ENCODE assay signal across 1 cellular context in genomic region chr5:132293066-132293991, GRCh38.
TF ChIP-seq lines count a peak whose summit lies in the region.

No MANE protein-coding gene starts in this region.

TF ChIP-seq in HepG2, 621 proteins besides CTCF, POLR2A, EP300 and RAD21 (continued from another document and continues in another):
- TF ChIP-seq ZNF232 (CRISPR knock-in tag; IDR thresholded peaks at IDR 0.05; ENCODE audit: borderline replicate concordance): no peak
- no peak for TF ChIP-seq LCORL (IDR thresholded peaks at IDR 0.05)
- no peak; the same call in 1 of the 2 replicates for TF ChIP-seq LCORL (CRISPR knock-in tag; IDR thresholded peaks at IDR 0.05)
- TF ChIP-seq KLF16 (CRISPR knock-in tag; IDR thresholded peaks at IDR 0.05): peak; percentile 19 to 53; a peak in 1 of 4 replicates
- no peak for TF ChIP-seq GTF3A (CRISPR knock-in tag; conservative IDR thresholded peaks at IDR 0.05)
- no peak for TF ChIP-seq SPEN (CRISPR knock-in tag; IDR thresholded peaks at IDR 0.05; ENCODE audit: low read depth)
- TF ChIP-seq ARNT (IDR thresholded peaks at IDR 0.05): no peak
- TF ChIP-seq GABPB1 (CRISPR knock-in tag; IDR thresholded peaks at IDR 0.05): no peak; the same call in 1 of the 2 replicates
- no peak for TF ChIP-seq JUND (CRISPR knock-in tag; IDR thresholded peaks at IDR 0.05)
- no peak for TF ChIP-seq TCF7L2 (IDR thresholded peaks at IDR 0.05; ENCODE audit: low read depth, low read length)
- no peak for TF ChIP-seq ZNF775 (CRISPR knock-in tag; IDR thresholded peaks at IDR 0.05; ENCODE audit: borderline replicate concordance)
- TF ChIP-seq, protein P1, sequence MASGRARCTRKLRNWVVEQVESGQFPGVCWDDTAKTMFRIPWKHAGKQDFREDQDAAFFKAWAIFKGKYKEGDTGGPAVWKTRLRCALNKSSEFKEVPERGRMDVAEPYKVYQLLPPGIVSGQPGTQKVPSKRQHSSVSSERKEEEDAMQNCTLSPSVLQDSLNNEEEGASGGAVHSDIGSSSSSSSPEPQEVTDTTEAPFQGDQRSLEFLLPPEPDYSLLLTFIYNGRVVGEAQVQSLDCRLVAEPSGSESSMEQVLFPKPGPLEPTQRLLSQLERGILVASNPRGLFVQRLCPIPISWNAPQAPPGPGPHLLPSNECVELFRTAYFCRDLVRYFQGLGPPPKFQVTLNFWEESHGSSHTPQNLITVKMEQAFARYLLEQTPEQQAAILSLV (CRISPR knock-in tag; IDR thresholded peaks at IDR 0.05; ENCODE audit: borderline replicate concordance): peak; percentile 22; the same call in 1 of the 2 replicates
- TF ChIP-seq TFDP2 (CRISPR knock-in tag; IDR thresholded peaks at IDR 0.05): 0 out of 2 replicates have a peak, but pooled peaks have one; percentile 21
- peak; percentile 69; the same call in 1 of the 2 replicates for TF ChIP-seq GLI4 (CRISPR knock-in tag; IDR thresholded peaks at IDR 0.05; ENCODE audit: borderline replicate concordance)
- no peak for TF ChIP-seq ZNF557 (CRISPR knock-in tag; IDR thresholded peaks at IDR 0.05)
- peak; percentile 63 for TF ChIP-seq SAP130 (CRISPR knock-in tag; IDR thresholded peaks at IDR 0.05; ENCODE audit: low read depth)
- no peak for TF ChIP-seq LBX2 (CRISPR knock-in tag; IDR thresholded peaks at IDR 0.05; ENCODE audit: borderline replicate concordance)
- TF ChIP-seq ZNF484 (CRISPR knock-in tag; IDR thresholded peaks at IDR 0.05; ENCODE audit: borderline replicate concordance, low read depth): no peak
- TF ChIP-seq ATF4 (CRISPR knock-in tag; IDR thresholded peaks at IDR 0.05): no peak; a peak in 1 of 4 replicates
- TF ChIP-seq CREM (IDR thresholded peaks at IDR 0.05): peak; percentile 54
- no peak for TF ChIP-seq CREM (CRISPR knock-in tag; IDR thresholded peaks at IDR 0.05)
- TF ChIP-seq, protein P2, sequence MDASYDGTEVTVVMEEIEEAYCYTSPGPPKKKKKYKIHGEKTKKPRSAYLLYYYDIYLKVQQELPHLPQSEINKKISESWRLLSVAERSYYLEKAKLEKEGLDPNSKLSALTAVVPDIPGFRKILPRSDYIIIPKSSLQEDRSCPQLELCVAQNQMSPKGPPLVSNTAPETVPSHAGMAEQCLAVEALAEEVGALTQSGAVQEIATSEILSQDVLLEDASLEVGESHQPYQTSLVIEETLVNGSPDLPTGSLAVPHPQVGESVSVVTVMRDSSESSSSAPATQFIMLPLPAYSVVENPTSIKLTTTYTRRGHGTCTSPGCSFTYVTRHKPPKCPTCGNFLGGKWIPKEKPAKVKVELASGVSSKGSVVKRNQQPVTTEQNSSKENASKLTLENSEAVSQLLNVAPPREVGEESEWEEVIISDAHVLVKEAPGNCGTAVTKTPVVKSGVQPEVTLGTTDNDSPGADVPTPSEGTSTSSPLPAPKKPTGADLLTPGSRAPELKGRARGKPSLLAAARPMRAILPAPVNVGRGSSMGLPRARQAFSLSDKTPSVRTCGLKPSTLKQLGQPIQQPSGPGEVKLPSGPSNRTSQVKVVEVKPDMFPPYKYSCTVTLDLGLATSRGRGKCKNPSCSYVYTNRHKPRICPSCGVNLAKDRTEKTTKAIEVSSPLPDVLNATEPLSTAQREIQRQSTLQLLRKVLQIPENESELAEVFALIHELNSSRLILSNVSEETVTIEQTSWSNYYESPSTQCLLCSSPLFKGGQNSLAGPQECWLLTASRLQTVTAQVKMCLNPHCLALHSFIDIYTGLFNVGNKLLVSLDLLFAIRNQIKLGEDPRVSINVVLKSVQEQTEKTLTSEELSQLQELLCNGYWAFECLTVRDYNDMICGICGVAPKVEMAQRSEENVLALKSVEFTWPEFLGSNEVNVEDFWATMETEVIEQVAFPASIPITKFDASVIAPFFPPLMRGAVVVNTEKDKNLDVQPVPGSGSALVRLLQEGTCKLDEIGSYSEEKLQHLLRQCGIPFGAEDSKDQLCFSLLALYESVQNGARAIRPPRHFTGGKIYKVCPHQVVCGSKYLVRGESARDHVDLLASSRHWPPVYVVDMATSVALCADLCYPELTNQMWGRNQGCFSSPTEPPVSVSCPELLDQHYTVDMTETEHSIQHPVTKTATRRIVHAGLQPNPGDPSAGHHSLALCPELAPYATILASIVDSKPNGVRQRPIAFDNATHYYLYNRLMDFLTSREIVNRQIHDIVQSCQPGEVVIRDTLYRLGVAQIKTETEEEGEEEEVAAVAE (CRISPR knock-in tag; IDR thresholded peaks at IDR 0.05; ENCODE audit: borderline replicate concordance): peak; percentile 37; the same call in 1 of the 2 replicates
- TF ChIP-seq SAFB2 (CRISPR knock-in tag; IDR thresholded peaks at IDR 0.05; ENCODE audit: borderline replicate concordance, low read depth): peak; percentile 22; the same call in 1 of the 2 replicates
- TF ChIP-seq MAFK (conservative IDR thresholded peaks at IDR 0.05 in 1 of 2, IDR thresholded peaks at IDR 0.05 in 1 of 2; ENCODE audit: low read length in 2 of 2): no peak
- peak; percentile 23; the same call in 1 of the 2 replicates for TF ChIP-seq ZSCAN21 (CRISPR knock-in tag; IDR thresholded peaks at IDR 0.05; ENCODE audit: borderline replicate concordance)
- no peak for TF ChIP-seq TRAFD1 (CRISPR knock-in tag; IDR thresholded peaks at IDR 0.05; ENCODE audit: borderline replicate concordance)
- TF ChIP-seq, protein P3, sequence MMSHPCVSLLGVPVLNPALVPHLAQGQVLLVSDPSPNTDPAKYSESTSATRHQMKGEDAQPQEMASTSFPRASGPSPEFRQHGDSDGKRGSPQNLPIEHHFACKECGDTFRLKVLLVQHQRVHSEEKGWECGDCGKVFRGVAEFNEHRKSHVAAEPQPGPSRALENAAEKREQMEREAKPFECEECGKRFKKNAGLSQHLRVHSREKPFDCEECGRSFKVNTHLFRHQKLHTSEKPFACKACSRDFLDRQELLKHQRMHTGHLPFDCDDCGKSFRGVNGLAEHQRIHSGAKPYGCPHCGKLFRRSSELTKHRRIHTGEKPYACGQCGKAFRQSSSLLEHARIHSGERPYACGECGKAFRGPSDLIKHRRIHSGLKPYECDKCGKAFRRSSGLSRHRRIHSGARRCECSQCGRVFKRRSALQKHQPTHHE (CRISPR knock-in tag; IDR thresholded peaks at IDR 0.05; ENCODE audit: borderline replicate concordance): no peak
- TF ChIP-seq JUNB (CRISPR knock-in tag; IDR thresholded peaks at IDR 0.05; ENCODE audit: borderline replicate concordance): no peak
- TF ChIP-seq ZSCAN29 (CRISPR knock-in tag; conservative IDR thresholded peaks at IDR 0.05): no peak
- TF ChIP-seq ZNF335 (CRISPR knock-in tag; IDR thresholded peaks at IDR 0.05): 0 out of 2 replicates have a peak, but pooled peaks have one; percentile 45
- no peak for TF ChIP-seq SP1 (IDR thresholded peaks at IDR 0.05)
- TF ChIP-seq SP1 (CRISPR knock-in tag; IDR thresholded peaks at IDR 0.05): 0 out of 2 replicates have a peak, but pooled peaks have one; percentile 21
- peak; percentile 12; the same call in 1 of the 2 replicates for TF ChIP-seq ZNF576 (CRISPR knock-in tag; IDR thresholded peaks at IDR 0.05)
- TF ChIP-seq RBAK (CRISPR knock-in tag; IDR thresholded peaks at IDR 0.05): peak; percentile 37; the same call in 1 of the 2 replicates
- no peak for TF ChIP-seq DDIT3 (CRISPR knock-in tag; IDR thresholded peaks at IDR 0.05)
- TF ChIP-seq ZNF441 (CRISPR knock-in tag; IDR thresholded peaks at IDR 0.05; ENCODE audit: borderline replicate concordance): no peak
- no peak for TF ChIP-seq TFAP4 (IDR thresholded peaks at IDR 0.05; ENCODE audit: borderline replicate concordance, low read depth)
- TF ChIP-seq ZNF230 (CRISPR knock-in tag; IDR thresholded peaks at IDR 0.05): 0 out of 2 replicates have a peak, but pooled peaks have one; percentile 31
- no peak for TF ChIP-seq HNRNPK (IDR thresholded peaks at IDR 0.05; ENCODE audit: low read depth, low read length, poor library complexity, severe bottlenecking)
- TF ChIP-seq ZNF235 (CRISPR knock-in tag; IDR thresholded peaks at IDR 0.05; ENCODE audit: borderline replicate concordance): peak; percentile 94; the same call in 1 of the 2 replicates
- peak; percentile 68 for TF ChIP-seq ASH2L (IDR thresholded peaks at IDR 0.05; ENCODE audit: insufficient read length, low read depth, low read length)
- peak; percentile 32; the same call in 1 of the 2 replicates for TF ChIP-seq THRA (CRISPR knock-in tag; IDR thresholded peaks at IDR 0.05; ENCODE audit: borderline replicate concordance)
- no peak for TF ChIP-seq RELA (CRISPR knock-in tag; IDR thresholded peaks at IDR 0.05)
- TF ChIP-seq, protein P4, sequence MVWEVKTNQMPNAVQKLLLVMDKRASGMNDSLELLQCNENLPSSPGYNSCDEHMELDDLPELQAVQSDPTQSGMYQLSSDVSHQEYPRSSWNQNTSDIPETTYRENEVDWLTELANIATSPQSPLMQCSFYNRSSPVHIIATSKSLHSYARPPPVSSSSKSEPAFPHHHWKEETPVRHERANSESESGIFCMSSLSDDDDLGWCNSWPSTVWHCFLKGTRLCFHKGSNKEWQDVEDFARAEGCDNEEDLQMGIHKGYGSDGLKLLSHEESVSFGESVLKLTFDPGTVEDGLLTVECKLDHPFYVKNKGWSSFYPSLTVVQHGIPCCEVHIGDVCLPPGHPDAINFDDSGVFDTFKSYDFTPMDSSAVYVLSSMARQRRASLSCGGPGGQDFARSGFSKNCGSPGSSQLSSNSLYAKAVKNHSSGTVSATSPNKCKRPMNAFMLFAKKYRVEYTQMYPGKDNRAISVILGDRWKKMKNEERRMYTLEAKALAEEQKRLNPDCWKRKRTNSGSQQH (CRISPR knock-in tag; IDR thresholded peaks at IDR 0.05; ENCODE audit: low read depth): no peak
- no peak for TF ChIP-seq GTF2F1 (IDR thresholded peaks at IDR 0.05; ENCODE audit: low read length)
- peak; percentile 5; the same call in 1 of the 2 replicates for TF ChIP-seq ZBTB38 (CRISPR knock-in tag; IDR thresholded peaks at IDR 0.05)
- TF ChIP-seq GABPA (IDR thresholded peaks at IDR 0.05; ENCODE audit: low read depth, low read length): no peak
- peak; percentile 28; the same call in 1 of the 2 replicates for TF ChIP-seq GABPA (CRISPR knock-in tag; IDR thresholded peaks at IDR 0.05; ENCODE audit: low read depth)
- no peak for TF ChIP-seq EZH2 (conservative IDR thresholded peaks at IDR 0.05; ENCODE audit: low read depth, low read length)
- peak; percentile 71 for TF ChIP-seq NFRKB (IDR thresholded peaks at IDR 0.05)
- no peak for TF ChIP-seq E2F5 (CRISPR knock-in tag; conservative IDR thresholded peaks at IDR 0.05)
- no peak for TF ChIP-seq NR2F1 (CRISPR knock-in tag; IDR thresholded peaks at IDR 0.05)
